In genomic region chr10:112716924-112717348, GRCh38 we compare ENCODE assay signal across 1 cellular context.
TF ChIP-seq lines count a peak whose summit lies in the region.

No MANE protein-coding gene starts in this region.

TF ChIP-seq in HepG2, 621 proteins besides CTCF, POLR2A, EP300 and RAD21 (continued from another document and continues in another):
- TF ChIP-seq REST (IDR thresholded peaks at IDR 0.05; ENCODE audit: borderline replicate concordance in 1 of 2, low read depth in 1 of 2, low read length in 2 of 2) (no peak), KLF6 (CRISPR knock-in tag; IDR thresholded peaks at IDR 0.05) (no peak), TFAP4 (IDR thresholded peaks at IDR 0.05; ENCODE audit: borderline replicate concordance, low read depth) (no peak), ZBTB3 (CRISPR knock-in tag; IDR thresholded peaks at IDR 0.05; ENCODE audit: borderline replicate concordance, low read depth) (no peak), ZNF33A (CRISPR knock-in tag; IDR thresholded peaks at IDR 0.05; ENCODE audit: borderline replicate concordance) (no peak), ZFYVE20 (CRISPR knock-in tag; IDR thresholded peaks at IDR 0.05; ENCODE audit: borderline replicate concordance, low read depth) (no peak), TBL1XR1 (IDR thresholded peaks at IDR 0.05; ENCODE audit: borderline replicate concordance, low read length, partially characterized antibody) (peak; percentile 48), CREB1 (IDR thresholded peaks at IDR 0.05) (0 out of 2 replicates have a peak, but pooled peaks have one; percentile 2), CREB1 (CRISPR knock-in tag; IDR thresholded peaks at IDR 0.05) (peak; percentile 82), KDM2A (CRISPR knock-in tag; IDR thresholded peaks at IDR 0.05; ENCODE audit: borderline replicate concordance, low read depth) (0 out of 2 replicates have a peak, but pooled peaks have one; percentile 20), ZNF12 (CRISPR knock-in tag; IDR thresholded peaks at IDR 0.05) (no peak), ZNF576 (CRISPR knock-in tag; IDR thresholded peaks at IDR 0.05) (no peak), AKNA (CRISPR knock-in tag; IDR thresholded peaks at IDR 0.05; ENCODE audit: borderline replicate concordance) (no peak), ZGPAT (CRISPR knock-in tag; IDR thresholded peaks at IDR 0.05) (peak; percentile 70), TRIM22 (IDR thresholded peaks at IDR 0.05) (no peak), ZNF619 (CRISPR knock-in tag; IDR thresholded peaks at IDR 0.05) (no peak), KAT8 (CRISPR knock-in tag; IDR thresholded peaks at IDR 0.05) (0 out of 2 replicates have a peak, but pooled peaks have one; percentile 34), TBP (CRISPR knock-in tag; IDR thresholded peaks at IDR 0.05) (no peak), JUN (CRISPR knock-in tag; IDR thresholded peaks at IDR 0.05) (peak; percentile 72; the same call in 1 of the 2 replicates), ZNF776 (CRISPR knock-in tag; IDR thresholded peaks at IDR 0.05) (no peak), ZNF235 (CRISPR knock-in tag; IDR thresholded peaks at IDR 0.05; ENCODE audit: borderline replicate concordance) (no peak), BHLHE40 (IDR thresholded peaks at IDR 0.05; ENCODE audit: low read length) (no peak), ZHX1 (CRISPR knock-in tag; IDR thresholded peaks at IDR 0.05; ENCODE audit: low read depth) (no peak), ZNF678 (CRISPR knock-in tag; IDR thresholded peaks at IDR 0.05) (no peak), STAT6 (CRISPR knock-in tag; IDR thresholded peaks at IDR 0.05; ENCODE audit: borderline replicate concordance) (peak; percentile 56; the same call in 1 of the 2 replicates), ZBTB21 (CRISPR knock-in tag; IDR thresholded peaks at IDR 0.05) (no peak; the same call in 1 of the 2 replicates), ZNF644 (CRISPR knock-in tag; IDR thresholded peaks at IDR 0.05; ENCODE audit: low read depth) (peak; percentile 91), PRDM15 (CRISPR knock-in tag; IDR thresholded peaks at IDR 0.05) (no peak), MAFF (IDR thresholded peaks at IDR 0.05; ENCODE audit: low read depth, low read length) (0 out of 2 replicates have a peak, but pooled peaks have one; percentile 10), PHF20 (CRISPR knock-in tag; IDR thresholded peaks at IDR 0.05) (no peak), ZNF780A (CRISPR knock-in tag; IDR thresholded peaks at IDR 0.05) (no peak), POLR2G (IDR thresholded peaks at IDR 0.05; ENCODE audit: low read depth, low read length) (0 out of 2 replicates have a peak, but pooled peaks have one; percentile 28), KDM3A (CRISPR knock-in tag; IDR thresholded peaks at IDR 0.05; ENCODE audit: low read depth) (no peak), ZBTB7A (CRISPR knock-in tag; IDR thresholded peaks at IDR 0.05) (no peak), EED (CRISPR knock-in tag; IDR thresholded peaks at IDR 0.05) (no peak), LBX2 (CRISPR knock-in tag; IDR thresholded peaks at IDR 0.05; ENCODE audit: borderline replicate concordance) (no peak)
